8 cellular contexts compared by ENCODE assay signal in genomic region chr12:57740656-57741412, GRCh38. TPM values are rescaled to one million over a fixed set of nuclear protein-coding genes. Genes with fewer than 3 reads are reported as not detected.
DNase-seq lines count a peak whose midpoint lies in the region; TF ChIP-seq lines count a peak whose summit lies in the region.

No MANE protein-coding gene starts in this region.

- H3K4me3 Mint-ChIP-seq in H9, result 0 out of 5 replicates have a peak overlapping the region, but pooled peaks of 1 of the 2 experiments have one; percentile 13
- H3K4me3 Mint-ChIP-seq in activated naive CD4-positive, alpha-beta T cell treated with anti-CD3 and anti-CD28 coated beads for 36 hours, result peak overlapping the region; percentile 97

- H2AK5ac ChIP-seq in H9 (ENCODE audit: insufficient read length, low read length), result no peak overlapping the region

- peaks cover 43% of the 10 kb centered on the region for H3K27me3 ChIP-seq in H9 (ENCODE audit: insufficient read depth, low read length)
- no peaks in the 10 kb centered on the region for H3K27me3 ChIP-seq in OCI-LY1 (ENCODE audit: insufficient read depth, low read length)

- H3K4me2 ChIP-seq in H9 (ENCODE audit: insufficient read depth, insufficient read length, low read length) (no peak overlapping the region), OCI-LY1 (ENCODE audit: low read length) (peak overlapping the region; percentile 82)

- TF ChIP-seq CTCF in GM13977 (IDR thresholded peaks at IDR 0.05; ENCODE audit: extremely low read depth, insufficient read depth, missing control alignments), result no peak
- no peak for TF ChIP-seq CTCF in H9 (conservative IDR thresholded peaks at IDR 0.05)
- TF ChIP-seq CTCF in OCI-LY1 (IDR thresholded peaks at IDR 0.05; ENCODE audit: low read length), result no peak
- no peak for TF ChIP-seq CTCF in RWPE1 (conservative IDR thresholded peaks at IDR 0.05; ENCODE audit: low read depth)

- H3K9me3 ChIP-seq in H9 (ENCODE audit: control insufficient read depth, low read depth, low read length), result no peaks in the 10 kb centered on the region
- H3K9me3 ChIP-seq in OCI-LY1 (ENCODE audit: low read length), result no peaks in the 10 kb centered on the region

- no peaks in the 10 kb centered on the region for H3K79me2 ChIP-seq in H9 (ENCODE audit: insufficient read depth, low read length)
- H3K79me2 ChIP-seq in OCI-LY1 (ENCODE audit: insufficient read depth, low read length), result no peaks in the 10 kb centered on the region

- H3K9ac ChIP-seq in H9 (ENCODE audit: extremely low read depth, insufficient read length, low read length) (no peak overlapping the region), OCI-LY1 (ENCODE audit: low read length) (peak overlapping the region; percentile 71; the same call in 1 of the 2 replicates)

- CTCF ChIA-PET in activated naive CD4-positive, alpha-beta T cell treated with anti-CD3 and anti-CD28 coated beads for 36 hours (lab: Charles Lee), result interaction anchor here (0.7 to 4.0 kb wide), 13 partner anchors 9 to 279 kb away, joined by 3 to 21 read pairs (median 4); partner anchors contain the start of genes CDK4 and OS9
- CTCF ChIA-PET in RWPE1 (lab: Yijun Ruan, JAX), result interaction anchor here (0.5 to 0.7 kb wide), 4 partner anchors 14 to 55 kb away, joined by 3 read pairs; no protein-coding TSS in a partner anchor

- no peak overlapping the region for H3K56ac ChIP-seq in H9 (ENCODE audit: insufficient read length, low read depth, low read length)

- no peak overlapping the region for H4K8ac ChIP-seq in H9 (replicated peaks; ENCODE audit: insufficient read length, low read depth, low read length)

- H4K20me1 ChIP-seq in H9 (ENCODE audit: control insufficient read depth, insufficient read depth, insufficient read length) (no peaks in the 10 kb centered on the region), OCI-LY1 (ENCODE audit: insufficient read depth, low read length) (no peaks in the 10 kb centered on the region)

- H3K36me3 Mint-ChIP-seq in H9 (ENCODE audit: insufficient read depth in 1 of 3, low read depth in 3 of 3), result peaks cover 0 to 4% (median 0%) of the 10 kb centered on the region in 3 experiments; a peak in 3 of 7 replicates
- H3K36me3 Mint-ChIP-seq in activated naive CD4-positive, alpha-beta T cell treated with anti-CD3 and anti-CD28 coated beads for 36 hours (ENCODE audit: low read depth), result peaks cover 12% of the 10 kb centered on the region

- H3K18ac ChIP-seq in H9 (ENCODE audit: insufficient read length, low read depth, low read length), result no peak overlapping the region

- H2BK120ac ChIP-seq in H9 (ENCODE audit: low read depth, low read length, poor library complexity, severe bottlenecking), result no peak overlapping the region

- H3T11ph ChIP-seq in H9 (ENCODE audit: low read length), result no peak overlapping the region

- no peaks in the 10 kb centered on the region for H3K36me3 ChIP-seq in OCI-LY1 (ENCODE audit: insufficient read depth, low read length)

- no peak overlapping the region for H2BK15ac ChIP-seq in H9 (ENCODE audit: low read depth, low read length)

- H2AFZ ChIP-seq in H9 (ENCODE audit: low read length), result no peak overlapping the region
- H2AFZ ChIP-seq in OCI-LY1 (ENCODE audit: low read length), result no peak overlapping the region

- no peaks in the 10 kb centered on the region for H3K9me2 ChIP-seq in OCI-LY1 (ENCODE audit: low read depth, low read length)

- intact Hi-C loops in activated naive CD4-positive, alpha-beta T cell treated with anti-CD3 and anti-CD28 coated beads for 36 hours (cut with micrococcal nuclease), result loop anchor here (1.0 to 5.0 kb wide), 5 partner anchors 14 to 499 kb away; partner anchors contain the start of genes B4GALNT1, GLI1, MARCHF9 and OS9

- H2BK20ac ChIP-seq in H9 (ENCODE audit: low read depth, low read length, poor library complexity, severe bottlenecking), result no peak overlapping the region

- peak overlapping the region; percentile 74 for H3K4me3 ChIP-seq in OCI-LY1 (ENCODE audit: low read depth, low read length, poor library complexity, severe bottlenecking)

- in situ Hi-C loops in GM13977 (cut with MboI; ENCODE audit: low pct_unique_long_range_greater_than_20kb, low sequenced_read_pairs, unreplicated experiment), result no loop called here

- H3F3A ChIP-seq in OCI-LY1 (ENCODE audit: insufficient read depth, low read length), result no peaks in the 10 kb centered on the region

- no peaks in the 10 kb centered on the region; a peak in 1 of 5 replicates for H3K9me3 Mint-ChIP-seq in H9
- no peaks in the 10 kb centered on the region for H3K9me3 Mint-ChIP-seq in activated naive CD4-positive, alpha-beta T cell treated with anti-CD3 and anti-CD28 coated beads for 36 hours

- no peak overlapping the region for H3K27ac Mint-ChIP-seq in H9
- peak overlapping the region; percentile 97 for H3K27ac Mint-ChIP-seq in activated naive CD4-positive, alpha-beta T cell treated with anti-CD3 and anti-CD28 coated beads for 36 hours

- peaks cover 17% of the 10 kb centered on the region for H3K23me2 ChIP-seq in H9 (ENCODE audit: insufficient read length, low read depth, low read length, poor library complexity, severe bottlenecking)

- peaks cover 27 to 28% of the 10 kb centered on the region in 2 experiments for H3K4me1 Mint-ChIP-seq in H9
- peaks cover 52% of the 10 kb centered on the region for H3K4me1 Mint-ChIP-seq in activated naive CD4-positive, alpha-beta T cell treated with anti-CD3 and anti-CD28 coated beads for 36 hours (ENCODE audit: low read depth)

- H2BK12ac ChIP-seq in H9 (ENCODE audit: insufficient read length, low read depth, low read length), result no peak overlapping the region

- H3K4me1 ChIP-seq in H9 (ENCODE audit: insufficient read depth, low read length) (peaks cover 2% of the 10 kb centered on the region; the same call in 1 of the 2 replicates), OCI-LY1 (ENCODE audit: insufficient read depth, low read length, severe bottlenecking) (peaks cover 51% of the 10 kb centered on the region)

- DNase-seq in GM13977 (ENCODE audit: low spot score) (peak; percentile 81), H9 (peak; percentile 37), RWPE1 (ENCODE audit: low spot score) (no peak), globus pallidus (ENCODE audit: low spot score) (no peak), DMS79 treated with DMSO at 0.1 percent for 48 hours (lab: John Stamatoyannopoulos, UW) (no peak)
- DNase-seq in activated naive CD4-positive, alpha-beta T cell treated with anti-CD3 and anti-CD28 coated beads for 36 hours, result peak; percentile 92
- DNase-seq in stimulated activated CD4-positive, alpha-beta T cell treated with anti-CD3 and anti-CD28 coated beads, Interleukin-12 subunit alpha, Interleukin-12 subunit beta, amount 100 ng/mL, for 24 hours (ENCODE audit: low read depth in 2 of 2), result peak; percentile 50 to 69

- no peak overlapping the region for H3K23ac ChIP-seq in H9 (ENCODE audit: insufficient read length, low read depth, low read length)

- no peak overlapping the region for H3K14ac ChIP-seq in H9 (ENCODE audit: insufficient read depth, low read length)

- H3K79me1 ChIP-seq in H9 (ENCODE audit: insufficient read depth, low read depth, low read length, poor library complexity, severe bottlenecking), result no peaks in the 10 kb centered on the region

- H4K91ac ChIP-seq in H9 (ENCODE audit: insufficient read length, low read depth, low read length), result no peak overlapping the region

- H3K27me3 Mint-ChIP-seq in H9 (ENCODE audit: low read depth), result peaks cover 71% of the 10 kb centered on the region
- H3K27me3 Mint-ChIP-seq in activated naive CD4-positive, alpha-beta T cell treated with anti-CD3 and anti-CD28 coated beads for 36 hours (ENCODE audit: low read depth), result no peaks in the 10 kb centered on the region

- no CpG with 5 or more reads among the region's 5 CpGs for WGBS in H9 (ENCODE audit: extremely low coverage, insufficient read length, low lambda C conversion rate)

- no peak overlapping the region for H3K4ac ChIP-seq in H9 (ENCODE audit: low read depth, low read length)

- H2BK5ac ChIP-seq in H9 (ENCODE audit: insufficient read length, low read length), result no peak overlapping the region

- H4K5ac ChIP-seq in H9 (ENCODE audit: insufficient read length, low read depth, low read length), result no peak overlapping the region

- POLR2A ChIA-PET in RWPE1 (lab: Yijun Ruan, JAX; ENCODE audit: low non-redundant PET), result no interaction called here

- no peak overlapping the region for H3K27ac ChIP-seq in H9 (ENCODE audit: insufficient read length, low read depth, low read length)
- peak overlapping the region; percentile 56 for H3K27ac ChIP-seq in OCI-LY1 (ENCODE audit: low read depth, low read length, poor library complexity, severe bottlenecking)
- no peak overlapping the region for H3K27ac ChIP-seq in RWPE1

RNA-seq across cellular contexts. Expression of gene AGAP2, which starts 2.3 kb away (rescaled TPM):
- total RNA-seq in H9 (2021), result 4.6 and 5.3 TPM in 2 replicates
- 10 to 100 TPM; 26.7 to 28.0 TPM for total RNA-seq in activated naive CD4-positive, alpha-beta T cell treated with anti-CD3 and anti-CD28 coated beads for 36 hours

RNA-seq across cellular contexts. Expression of gene TSPAN31, which starts 4.0 kb away (rescaled TPM):
- total RNA-seq in H9 (2021), result 18.8 and 20.0 TPM in 2 replicates
- total RNA-seq in activated naive CD4-positive, alpha-beta T cell treated with anti-CD3 and anti-CD28 coated beads for 36 hours, result 1 to 10 TPM; 6.4 to 7.7 TPM

RNA-seq across cellular contexts. Expression of gene CDK4, which starts 11.3 kb away (rescaled TPM):
- total RNA-seq in H9 (2021), result 217 and 218 TPM in 2 replicates
- total RNA-seq in activated naive CD4-positive, alpha-beta T cell treated with anti-CD3 and anti-CD28 coated beads for 36 hours, result 100 to 1,000 TPM; 194 to 202 TPM

RNA-seq across cellular contexts. Expression of gene MARCHF9, which starts 14.1 kb away (rescaled TPM):
- 20.5 and 20.9 TPM in 2 replicates for total RNA-seq in H9 (2021)
- 10 to 100 TPM; 10.4 to 10.8 TPM for total RNA-seq in activated naive CD4-positive, alpha-beta T cell treated with anti-CD3 and anti-CD28 coated beads for 36 hours

RNA-seq across cellular contexts. Expression of gene CYP27B1, which starts 26.0 kb away (rescaled TPM):
- 6.1 and 6.5 TPM in 2 replicates for total RNA-seq in H9 (2021)
- 1 to 10 TPM; 5.4 to 6.1 TPM for total RNA-seq in activated naive CD4-positive, alpha-beta T cell treated with anti-CD3 and anti-CD28 coated beads for 36 hours

Comparison
In these comparisons a context has a peak if more than half of its experiments do, and no peak if none do; other contexts are left out.
1. DNase-seq: peak in GM13977 (single experiment), H9 (single experiment), activated naive CD4-positive, alpha-beta T cell treated with anti-CD3 and anti-CD28 coated beads for 36 hours (single experiment) and stimulated activated CD4-positive, alpha-beta T cell treated with anti-CD3 and anti-CD28 coated beads, Interleukin-12 subunit alpha, Interleukin-12 subunit beta, amount 100 ng/mL, for 24 hours (2 of 2); none in RWPE1 (single experiment), globus pallidus (single experiment) and DMS79 treated with DMSO at 0.1 percent for 48 hours (single experiment).